In genomic region chr20:10711903-10712373, GRCh38 we compare ENCODE assay signal across 17 cellular contexts.
"Had no signal": no experiment of that assay in that cellular context is flagged by ENCODE, and none has a peak within 500 bp of the region (broad histone marks: within the 10 kb centered on the region; RNA-seq: fewer than 3 reads in every experiment).

No MANE protein-coding gene starts in this region.

- H3K27ac ChIP-seq: adrenal gland, cardiac muscle cell, gastroesophageal sphincter, psoas muscle, testis had no signal

- ATAC-seq: gastroesophageal sphincter; psoas muscle; stimulated activated naive CD8-positive, alpha-beta T cell treated with anti-CD3 and anti-CD28 coated beads, Interleukin-15, amount 100 ng/mL, for 72 hours; T-cell had no signal

- H3K36me3 Mint-ChIP-seq: T-cell had no signal

- H3K9me3 ChIP-seq: adrenal gland, gastroesophageal sphincter, mucosa of descending colon, psoas muscle, testis had no signal

- H3K27ac Mint-ChIP-seq: activated T-helper 2 cell treated with anti-CD3 and anti-CD28 coated beads, Interferon-gamma antibody, Interleukin-2, Interleukin-4, amounts not matched to agents 10 μg/mL and 5 μg/mL and 100 μg/mL, durations not matched to agents 14 hours and 24 hours and 36 hours; nephron progenitor cell; T-cell had no signal

- H3K4me3 Mint-ChIP-seq: nephron progenitor cell; stimulated activated naive CD8-positive, alpha-beta T cell treated with anti-CD3 and anti-CD28 coated beads, Interleukin-15, amount 100 ng/mL, for 72 hours; T-cell had no signal

- H3K9me3 Mint-ChIP-seq: activated T-helper 2 cell treated with anti-CD3 and anti-CD28 coated beads, Interferon-gamma antibody, Interleukin-2, Interleukin-4, amounts not matched to agents 10 μg/mL and 5 μg/mL and 100 μg/mL, durations not matched to agents 14 hours and 24 hours and 36 hours; nephron progenitor cell; stimulated activated naive CD8-positive, alpha-beta T cell treated with anti-CD3 and anti-CD28 coated beads, Interleukin-15, amount 100 ng/mL, for 72 hours; T-cell had no signal

- H3K4me1 Mint-ChIP-seq: stimulated activated naive CD8-positive, alpha-beta T cell treated with anti-CD3 and anti-CD28 coated beads, Interleukin-15, amount 100 ng/mL, for 72 hours; T-cell had no signal

- H3K4me1 ChIP-seq: adrenal gland, gastroesophageal sphincter, psoas muscle, testis had no signal

- H3K4me3 ChIP-seq: adrenal gland, cardiac muscle cell, gastroesophageal sphincter, mucosa of descending colon, psoas muscle, testis had no signal

- H3K27me3 ChIP-seq: adrenal gland, cardiac muscle cell, gastroesophageal sphincter, testis had no signal

- H3K36me3 ChIP-seq: adrenal gland, cardiac muscle cell, gastroesophageal sphincter had no signal

- DNase-seq: activated CD4-positive, alpha-beta T cell treated with anti-CD3 and anti-CD28 coated beads for 1 hour; activated CD4-positive, alpha-beta T cell treated with anti-CD3 and anti-CD28 coated beads, Interleukin-2, amount 50 U/mL, for 48 hours; activated naive CD4-positive, alpha-beta T cell treated with anti-CD3 and anti-CD28 coated beads, Interleukin-2, amount 50 U/mL, for 16 hours; activated T-cell treated with anti-CD3 and anti-CD28 coated beads, Interleukin-2, amount 50 U/mL, for 1 hour; adrenal gland; mucosa of descending colon; nephron progenitor cell; occipital lobe; psoas muscle; stimulated activated CD4-positive, alpha-beta T cell treated with anti-CD3 and anti-CD28 coated beads, Interleukin-1b, Interleukin-23, amount 100 ng/mL, for 48 hours; stimulated activated naive CD8-positive, alpha-beta T cell treated with anti-CD3 and anti-CD28 coated beads, Interleukin-15, amount 100 ng/mL, for 72 hours; T-cell; T1000; testis had no signal
